ENCODE assay signal across 15 cellular contexts in the genomic region with DNA sequence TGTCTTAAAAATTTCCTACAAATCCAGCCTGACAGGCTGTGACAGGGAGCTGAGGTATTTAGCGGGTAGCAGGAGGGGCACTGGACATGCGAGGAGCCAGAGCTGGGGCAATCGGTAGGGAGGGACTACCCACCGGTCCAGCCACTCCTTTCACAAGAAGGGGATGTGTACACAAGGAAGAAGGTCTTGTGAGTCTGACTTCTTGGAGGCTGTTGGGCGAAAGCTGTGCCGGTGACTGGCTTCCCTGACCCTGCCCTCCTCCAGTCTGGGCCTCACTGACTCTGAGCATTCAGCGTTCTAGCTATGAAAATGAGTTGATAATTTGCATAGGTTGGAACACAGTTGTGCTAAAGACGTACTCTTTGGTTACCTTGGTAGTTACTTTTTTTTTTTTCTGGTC. TPM values are rescaled to one million over a fixed set of nuclear protein-coding genes. Genes with fewer than 3 reads are reported as not detected.
A peak's percentile ranks its signal among the peaks of the same experiment; 100 is the strongest.
DNase-seq lines count a peak whose midpoint lies in the region; ATAC-seq and TF ChIP-seq lines count a peak whose summit lies in the region.
"Had no signal": no experiment of that assay in that cellular context is flagged by ENCODE, and none has a peak within 500 bp of the region (broad histone marks: within the 10 kb centered on the region; RNA-seq: fewer than 3 reads in every experiment).

No MANE protein-coding gene starts in this region.

- no peaks in the 10 kb centered on the region for H3K27me3 Mint-ChIP-seq in glutamatergic neuron (ENCODE audit: unreplicated experiment)
- peaks cover 0 to 12% (median 4%) of the 10 kb centered on the region in 5 donors for H3K27me3 Mint-ChIP-seq in naive thymus-derived CD8-positive, alpha-beta T cell
- H3K27me3 Mint-ChIP-seq: activated CD4-positive, alpha-beta T cell treated with anti-CD3 and anti-CD28 coated beads, Interleukin-2, amount 10 ng/mL, durations not matched to agents 7 days and 5 days had no signal

- POLR2A ChIA-PET in naive thymus-derived CD8-positive, alpha-beta T cell (lab: Charles Lee) = no interaction called here

- DNase-seq in glutamatergic neuron (peak; percentile 10), GM19240 (ENCODE audit: insufficient read length, low spot score) (no peak), NCI-H2081 (lab: John Stamatoyannopoulos, UW) (no peak)
- no peak for DNase-seq in naive thymus-derived CD8-positive, alpha-beta T cell
- DNase-seq in activated naive CD4-positive, alpha-beta T cell treated with Interleukin-2 at 50 U/mL for 16 hours = no peak
- DNase-seq: activated CD4-positive, alpha-beta T cell treated with anti-CD3 and anti-CD28 coated beads, Interleukin-2, amount 10 ng/mL, durations not matched to agents 7 days and 5 days; effector memory CD4-positive, alpha-beta T cell; mucosa of descending colon; NCI-H510A treated with DMSO at 0.1 percent for 48 hours; right cardiac atrium had no signal

- no peak overlapping the region for H3K27ac Mint-ChIP-seq in glutamatergic neuron (ENCODE audit: unreplicated experiment)
- no peak overlapping the region for H3K27ac Mint-ChIP-seq in naive thymus-derived CD8-positive, alpha-beta T cell
- H3K27ac Mint-ChIP-seq: activated CD4-positive, alpha-beta T cell treated with anti-CD3 and anti-CD28 coated beads, Interleukin-2, amount 10 ng/mL, durations not matched to agents 7 days and 5 days; activated naive CD4-positive, alpha-beta T cell treated with anti-CD3 and anti-CD28 coated beads, Interleukin-2, amount 50 U/mL, for 72 hours; type B pancreatic cell had no signal

- ATAC-seq in GM18517 (IDR thresholded peaks at IDR 0.05; ENCODE audit: unreplicated experiment) (peak; percentile 70), GM21825 (IDR thresholded peaks at IDR 0.05; ENCODE audit: unreplicated experiment) (peak; percentile 66), HG03439 (IDR thresholded peaks at IDR 0.05; ENCODE audit: unreplicated experiment) (peak; percentile 73)
- ATAC-seq in naive thymus-derived CD8-positive, alpha-beta T cell = no peak
- ATAC-seq: activated naive CD4-positive, alpha-beta T cell treated with anti-CD3 and anti-CD28 coated beads, Interleukin-2, amount 50 U/mL, for 72 hours; mucosa of descending colon; right cardiac atrium had no signal

- no peak for TF ChIP-seq CTCF in glutamatergic neuron (IDR thresholded peaks at IDR 0.05; ENCODE audit: partially characterized antibody, unreplicated experiment)

- no peaks in the 10 kb centered on the region for H3K4me1 Mint-ChIP-seq in glutamatergic neuron (ENCODE audit: low read depth, unreplicated experiment)
- H3K4me1 Mint-ChIP-seq in naive thymus-derived CD8-positive, alpha-beta T cell = peaks cover 0 to 7% (median 0%) of the 10 kb centered on the region in 4 donors

- H3K9me3 Mint-ChIP-seq in glutamatergic neuron (ENCODE audit: unreplicated experiment) = no peaks in the 10 kb centered on the region
- no peaks in the 10 kb centered on the region for H3K9me3 Mint-ChIP-seq in naive thymus-derived CD8-positive, alpha-beta T cell
- H3K9me3 Mint-ChIP-seq: activated CD4-positive, alpha-beta T cell treated with anti-CD3 and anti-CD28 coated beads, Interleukin-2, amount 10 ng/mL, durations not matched to agents 7 days and 5 days; type B pancreatic cell had no signal

- no peaks in the 10 kb centered on the region for H3K36me3 Mint-ChIP-seq in glutamatergic neuron (ENCODE audit: unreplicated experiment)
- no peaks in the 10 kb centered on the region for H3K36me3 Mint-ChIP-seq in naive thymus-derived CD8-positive, alpha-beta T cell
- H3K36me3 Mint-ChIP-seq: activated naive CD4-positive, alpha-beta T cell treated with anti-CD3 and anti-CD28 coated beads, Interleukin-2, amount 50 U/mL, for 72 hours; type B pancreatic cell had no signal

- H3K4me3 Mint-ChIP-seq in glutamatergic neuron (ENCODE audit: unreplicated experiment) = no peak overlapping the region
- H3K4me3 Mint-ChIP-seq in naive thymus-derived CD8-positive, alpha-beta T cell = no peak overlapping the region
- H3K4me3 Mint-ChIP-seq: activated CD4-positive, alpha-beta T cell treated with anti-CD3 and anti-CD28 coated beads, Interleukin-2, amount 10 ng/mL, durations not matched to agents 7 days and 5 days; type B pancreatic cell had no signal

RNA-seq across cellular contexts. Expression of gene CXCL8, which starts 12.7 kb away (rescaled TPM):
- not detected for total RNA-seq in glutamatergic neuron (ENCODE audit: unreplicated experiment)
- total RNA-seq in naive thymus-derived CD8-positive, alpha-beta T cell = 1 to 10 TPM; 1.1 to 1.2 TPM
- polyA plus RNA-seq in naive thymus-derived CD8-positive, alpha-beta T cell = under 1 TPM in 2 of 3 donors, not detected in 1; 0.09 to 0.22 TPM

Comparison
In these comparisons a context has a peak if more than half of its experiments do, and no peak if none do; other contexts are left out.
1. ATAC-seq: peak in GM18517 (single experiment), GM21825 (single experiment) and HG03439 (single experiment); none in naive thymus-derived CD8-positive, alpha-beta T cell (0 of 2).